In the genomic region with DNA sequence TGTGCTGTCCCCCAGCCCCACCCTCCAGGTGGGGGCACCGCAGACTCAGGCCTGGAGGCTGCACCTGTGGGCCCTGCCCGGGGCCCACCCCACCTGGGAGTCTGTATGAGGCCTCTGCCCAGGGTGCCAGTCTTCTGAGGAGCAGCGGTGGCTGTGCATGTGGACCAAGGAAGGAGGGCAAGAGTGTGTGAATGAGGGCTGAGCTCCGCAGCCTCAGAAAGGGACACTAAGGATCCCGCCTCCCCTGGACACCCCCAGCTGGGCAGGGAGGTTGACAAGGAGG, we compare ENCODE assay signal across 17 cellular contexts. TPM values are rescaled to one million over a fixed set of nuclear protein-coding genes. Genes with fewer than 3 reads are reported as not detected.
DNase-seq lines count a peak whose midpoint lies in the region; ATAC-seq and TF ChIP-seq lines count a peak whose summit lies in the region.
"Had no signal": no experiment of that assay in that cellular context is flagged by ENCODE, and none has a peak within 500 bp of the region (broad histone marks: within the 10 kb centered on the region; RNA-seq: fewer than 3 reads in every experiment).

No MANE protein-coding gene starts in this region.

- peak overlapping the region; percentile 90 for H3K27ac ChIP-seq in effector memory CD4-positive, alpha-beta T cell (ENCODE audit: insufficient read depth, low read length, poor library complexity, severe bottlenecking)
- H3K27ac ChIP-seq: adrenal gland had no signal

- peaks cover 61% of the 10 kb centered on the region for H3K4me1 Mint-ChIP-seq in activated CD4-positive, alpha-beta T cell treated with anti-CD3 and anti-CD28 coated beads, Interleukin-2, amount 10 ng/mL, durations not matched to agents 7 days and 5 days
- peaks cover 89% of the 10 kb centered on the region for H3K4me1 Mint-ChIP-seq in activated B cell treated with CpG ODN at 0.5 μM for 24 hours
- peaks cover 86% of the 10 kb centered on the region for H3K4me1 Mint-ChIP-seq in stimulated activated memory B cell treated with anti-CD40 and anti-IgM and Interleukin-4, amounts not matched to agents 10 μg/mL and 1 μg/mL and 100 μg/mL, for 72 hours

- peaks cover 4% of the 10 kb centered on the region for H3K9me3 Mint-ChIP-seq in activated CD4-positive, alpha-beta T cell treated with anti-CD3 and anti-CD28 coated beads, Interleukin-2, amount 10 ng/mL, durations not matched to agents 7 days and 5 days
- H3K9me3 Mint-ChIP-seq in activated B cell treated with CpG ODN at 0.5 μM for 24 hours = no peaks in the 10 kb centered on the region
- H3K9me3 Mint-ChIP-seq in stimulated activated memory B cell treated with anti-CD40 and anti-IgM and Interleukin-4, amounts not matched to agents 10 μg/mL and 1 μg/mL and 100 μg/mL, for 72 hours = no peaks in the 10 kb centered on the region

- peak overlapping the region; percentile 99 for H3K27ac Mint-ChIP-seq in activated CD4-positive, alpha-beta T cell treated with anti-CD3 and anti-CD28 coated beads, Interleukin-2, amount 10 ng/mL, durations not matched to agents 7 days and 5 days
- H3K27ac Mint-ChIP-seq in activated B cell treated with CpG ODN at 0.5 μM for 24 hours = peak overlapping the region; percentile 99
- H3K27ac Mint-ChIP-seq in stimulated activated memory B cell treated with anti-CD40 and anti-IgM and Interleukin-4, amounts not matched to agents 10 μg/mL and 1 μg/mL and 100 μg/mL, for 72 hours = peak overlapping the region; percentile 96

- no peak for ATAC-seq in activated B cell treated with CpG ODN at 0.5 μM for 24 hours (ENCODE audit: low read depth)
- ATAC-seq in stimulated activated memory B cell treated with anti-CD40 and anti-IgM and Interleukin-4, amounts not matched to agents 10 μg/mL and 1 μg/mL and 100 μg/mL, for 72 hours = no peak

- H3K27me3 Mint-ChIP-seq in activated CD4-positive, alpha-beta T cell treated with anti-CD3 and anti-CD28 coated beads, Interleukin-2, amount 10 ng/mL, durations not matched to agents 7 days and 5 days = no peaks in the 10 kb centered on the region
- H3K27me3 Mint-ChIP-seq in activated B cell treated with CpG ODN at 0.5 μM for 24 hours = no peaks in the 10 kb centered on the region
- no peaks in the 10 kb centered on the region for H3K27me3 Mint-ChIP-seq in stimulated activated memory B cell treated with anti-CD40 and anti-IgM and Interleukin-4, amounts not matched to agents 10 μg/mL and 1 μg/mL and 100 μg/mL, for 72 hours

- no peak for TF ChIP-seq CTCF in activated B cell treated with CpG ODN at 0.5 μM for 24 hours (IDR thresholded peaks at IDR 0.05)

- H3K27me3 ChIP-seq in effector memory CD4-positive, alpha-beta T cell (replicated peaks; ENCODE audit: control insufficient read depth, insufficient read depth, low read length, poor library complexity, severe bottlenecking) = no peaks in the 10 kb centered on the region
- H3K27me3 ChIP-seq: adrenal gland had no signal

- CTCF ChIA-PET in activated CD4-positive, alpha-beta T cell treated with anti-CD3 and anti-CD28 coated beads, Interleukin-2, amount 10 ng/mL, durations not matched to agents 7 days and 5 days (lab: Charles Lee) = interaction anchor here (1.4 to 3.2 kb wide), 4 partner anchors 9 to 99 kb away, joined by 3 to 14 read pairs (median 4); no protein-coding TSS in a partner anchor
- CTCF ChIA-PET in activated B cell treated with CpG ODN at 0.5 μM for 24 hours (lab: Charles Lee) = interaction anchor here (1.0 kb wide), 1 partner anchor 12 kb away, joined by 3 read pairs; no protein-coding TSS in a partner anchor
- CTCF ChIA-PET in HEK293T (lab: Yijun Ruan, JAX) = no interaction called here

- peak overlapping the region; percentile 86 for H3K4me3 ChIP-seq in effector memory CD4-positive, alpha-beta T cell (ENCODE audit: insufficient read depth, low read depth, low read length, poor library complexity, severe bottlenecking)

- H3K9me3 ChIP-seq in effector memory CD4-positive, alpha-beta T cell (ENCODE audit: control insufficient read depth, low read length) = no peaks in the 10 kb centered on the region
- H3K9me3 ChIP-seq: adrenal gland had no signal

- no peak for DNase-seq in activated CD4-positive, alpha-beta T cell treated with anti-CD3 and anti-CD28 coated beads, Interleukin-2, amount 10 ng/mL, durations not matched to agents 7 days and 5 days
- DNase-seq in activated CD4-positive, alpha-beta T cell treated with anti-CD3 and anti-CD28 coated beads, Interleukin-2, amount 50 U/mL, for 1 hour = no peak
- DNase-seq in activated B cell treated with CpG ODN at 0.5 μM for 24 hours (no peak), HuH-7.5 (ENCODE audit: low spot score) (no peak), NCI-H1417 treated with DMSO at 0.1 percent for 48 hours (lab: John Stamatoyannopoulos, UW) (no peak), HEK293T (ENCODE audit: extremely low spot score) (no peak)
- DNase-seq in effector memory CD4-positive, alpha-beta T cell = no peak
- DNase-seq: GOT3; KBM-7; NCI-H1436 treated with DMSO at 0.1 percent for 48 hours; NCI-H524; nucleus accumbens; stimulated activated CD4-positive, alpha-beta T cell treated with anti-CD3 and anti-CD28 coated beads, Interleukin-4, amount 100 ng/mL, for 4 hours; stimulated activated naive CD4-positive, alpha-beta T cell treated with Interleukin-2 at 50 U/mL for 16 hours had no signal

- H3K36me3 ChIP-seq in effector memory CD4-positive, alpha-beta T cell (ENCODE audit: control insufficient read depth, insufficient read depth, low read length) = peaks cover 3% of the 10 kb centered on the region
- H3K36me3 ChIP-seq: adrenal gland had no signal

- peaks cover 75% of the 10 kb centered on the region for H3K36me3 Mint-ChIP-seq in activated CD4-positive, alpha-beta T cell treated with anti-CD3 and anti-CD28 coated beads, Interleukin-2, amount 10 ng/mL, durations not matched to agents 7 days and 5 days (ENCODE audit: low read depth)
- peaks cover 26% of the 10 kb centered on the region for H3K36me3 Mint-ChIP-seq in activated B cell treated with CpG ODN at 0.5 μM for 24 hours (ENCODE audit: low read depth)
- peaks cover 18% of the 10 kb centered on the region for H3K36me3 Mint-ChIP-seq in stimulated activated memory B cell treated with anti-CD40 and anti-IgM and Interleukin-4, amounts not matched to agents 10 μg/mL and 1 μg/mL and 100 μg/mL, for 72 hours

- intact Hi-C loops in activated B cell treated with CpG ODN at 0.5 μM for 24 hours (cut with micrococcal nuclease) = no loop called here

- H3K4me1 ChIP-seq in effector memory CD4-positive, alpha-beta T cell (ENCODE audit: control insufficient read depth, insufficient read depth, low read length, poor library complexity, severe bottlenecking) = peaks cover 68% of the 10 kb centered on the region
- H3K4me1 ChIP-seq: adrenal gland had no signal

- H3K4me3 Mint-ChIP-seq in activated CD4-positive, alpha-beta T cell treated with anti-CD3 and anti-CD28 coated beads, Interleukin-2, amount 10 ng/mL, durations not matched to agents 7 days and 5 days = peak overlapping the region; percentile 90
- no peak overlapping the region for H3K4me3 Mint-ChIP-seq in activated B cell treated with CpG ODN at 0.5 μM for 24 hours
- peak overlapping the region; percentile 96 for H3K4me3 Mint-ChIP-seq in stimulated activated memory B cell treated with anti-CD40 and anti-IgM and Interleukin-4, amounts not matched to agents 10 μg/mL and 1 μg/mL and 100 μg/mL, for 72 hours

- POLR2A ChIA-PET in activated CD4-positive, alpha-beta T cell treated with anti-CD3 and anti-CD28 coated beads, Interleukin-2, amount 10 ng/mL, durations not matched to agents 7 days and 5 days (lab: Charles Lee) = no interaction called here
- POLR2A ChIA-PET in activated B cell treated with CpG ODN at 0.5 μM for 24 hours (lab: Charles Lee) = interaction anchor here (0.5 to 4.0 kb wide), 6 partner anchors 12 to 483 kb away, joined by 3 to 34 read pairs (median 6); no protein-coding TSS in a partner anchor
- POLR2A ChIA-PET in HEK293T (lab: Yijun Ruan, JAX) = no interaction called here

TF ChIP-seq in HEK293T, 16 proteins besides CTCF, POLR2A, EP300 and RAD21:
- TF ChIP-seq SUZ12 (IDR thresholded peaks at IDR 0.05) (no peak), BHLHE40 (IDR thresholded peaks at IDR 0.05; ENCODE audit: borderline replicate concordance) (no peak), FOXK2 (IDR thresholded peaks at IDR 0.05) (no peak), FOXM1 (IDR thresholded peaks at IDR 0.05; ENCODE audit: borderline replicate concordance) (no peak), ELF4 (IDR thresholded peaks at IDR 0.05) (no peak), ARNT (IDR thresholded peaks at IDR 0.05) (no peak), L3MBTL2 (conservative IDR thresholded peaks at IDR 0.05) (no peak), HDGF (IDR thresholded peaks at IDR 0.05; ENCODE audit: borderline replicate concordance) (no peak), FOXA1 (IDR thresholded peaks at IDR 0.05) (no peak), CTBP1 (IDR thresholded peaks at IDR 0.05; ENCODE audit: borderline replicate concordance) (no peak), LEF1 (IDR thresholded peaks at IDR 0.05; ENCODE audit: borderline replicate concordance) (no peak), ZNF384 (IDR thresholded peaks at IDR 0.05) (no peak), SP1 (IDR thresholded peaks at IDR 0.05) (no peak), TARDBP (IDR thresholded peaks at IDR 0.05) (no peak), NFRKB (IDR thresholded peaks at IDR 0.05) (no peak)
- TF ChIP-seq, protein P1, sequence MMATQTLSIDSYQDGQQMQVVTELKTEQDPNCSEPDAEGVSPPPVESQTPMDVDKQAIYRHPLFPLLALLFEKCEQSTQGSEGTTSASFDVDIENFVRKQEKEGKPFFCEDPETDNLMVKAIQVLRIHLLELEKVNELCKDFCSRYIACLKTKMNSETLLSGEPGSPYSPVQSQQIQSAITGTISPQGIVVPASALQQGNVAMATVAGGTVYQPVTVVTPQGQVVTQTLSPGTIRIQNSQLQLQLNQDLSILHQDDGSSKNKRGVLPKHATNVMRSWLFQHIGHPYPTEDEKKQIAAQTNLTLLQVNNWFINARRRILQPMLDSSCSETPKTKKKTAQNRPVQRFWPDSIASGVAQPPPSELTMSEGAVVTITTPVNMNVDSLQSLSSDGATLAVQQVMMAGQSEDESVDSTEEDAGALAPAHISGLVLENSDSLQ (IDR thresholded peaks at IDR 0.05) = no peak

RNA-seq across cellular contexts. Expression of a gene that starts 19.1 kb away (rescaled TPM):
- 100 to 1,000 TPM; 148 to 156 TPM for total RNA-seq in activated CD4-positive, alpha-beta T cell treated with anti-CD3 and anti-CD28 coated beads, Interleukin-2, amount 10 ng/mL, durations not matched to agents 7 days and 5 days
- total RNA-seq in activated B cell treated with CpG ODN at 0.5 μM for 24 hours = 46.5 and 61.9 TPM in 2 replicates
- total RNA-seq: fibroblast of lung had no signal
